16 cellular contexts compared by ENCODE assay signal in genomic region chr3:56960234-56960917, GRCh38.
DNase-seq lines count a peak whose midpoint lies in the region; ATAC-seq lines count a peak whose summit lies in the region.
"Had no signal": no experiment of that assay in that cellular context is flagged by ENCODE, and none has a peak within 500 bp of the region (broad histone marks: within the 10 kb centered on the region; RNA-seq: fewer than 3 reads in every experiment).

No MANE protein-coding gene starts in this region.

- peaks cover 2% of the 10 kb centered on the region for H3K9me3 Mint-ChIP-seq in activated naive CD8-positive, alpha-beta T cell treated with anti-CD3 and anti-CD28 coated beads, Interleukin-2, amount 50 U/mL, for 24 hours
- peaks cover 6% of the 10 kb centered on the region for H3K9me3 Mint-ChIP-seq in activated naive CD8-positive, alpha-beta T cell treated with anti-CD3 and anti-CD28 coated beads for 36 hours
- H3K9me3 Mint-ChIP-seq in stimulated activated naive CD8-positive, alpha-beta T cell treated with anti-CD3 and anti-CD28 coated beads, Interleukin-15, amount 100 ng/mL, for 72 hours: peaks cover 3 to 8% of the 10 kb centered on the region in 2 donors
- H3K9me3 Mint-ChIP-seq in activated CD4-positive, alpha-beta T cell treated with anti-CD3 and anti-CD28 coated beads, Interleukin-2, amount 10 ng/mL, durations not matched to agents 7 days and 5 days: peaks cover 1% of the 10 kb centered on the region

- CTCF ChIA-PET in activated CD4-positive, alpha-beta T cell treated with anti-CD3 and anti-CD28 coated beads, Interleukin-2, amount 10 ng/mL, durations not matched to agents 7 days and 5 days (lab: Charles Lee): interaction anchor here (0.5 to 1.1 kb wide), 3 partner anchors 13 to 119 kb away, joined by 3 read pairs; no protein-coding TSS in a partner anchor

- peak; percentile 11 for DNase-seq in activated naive CD8-positive, alpha-beta T cell treated with anti-CD3 and anti-CD28 coated beads, Interleukin-2, amount 50 U/mL, for 24 hours
- DNase-seq in activated naive CD8-positive, alpha-beta T cell treated with anti-CD3 and anti-CD28 coated beads for 36 hours: no peak
- DNase-seq in stimulated activated naive CD8-positive, alpha-beta T cell treated with anti-CD3 and anti-CD28 coated beads, Interleukin-15, amount 100 ng/mL, for 72 hours: peak in 1 of 2 donors; percentile 20
- DNase-seq in retina: no peak
- no peak for DNase-seq in stimulated activated naive CD4-positive, alpha-beta T cell treated with Interleukin-2 at 50 U/mL for 16 hours (lab: John Stamatoyannopoulos, UW)
- no peak for DNase-seq in activated CD4-positive, alpha-beta T cell treated with anti-CD3 and anti-CD28 coated beads, Interleukin-2, amount 10 ng/mL, durations not matched to agents 7 days and 5 days
- DNase-seq: activated effector memory CD4-positive, alpha-beta T cell treated with Interleukin-2 at 50 U/mL for 16 hours; colonic mucosa; foreskin melanocyte; left cardiac atrium; midbrain; NCI-H69; PC-9; T1000 had no signal

- POLR2A ChIA-PET in activated CD4-positive, alpha-beta T cell treated with anti-CD3 and anti-CD28 coated beads, Interleukin-2, amount 10 ng/mL, durations not matched to agents 7 days and 5 days (lab: Charles Lee): no interaction called here

- no peaks in the 10 kb centered on the region for H3K36me3 Mint-ChIP-seq in activated naive CD8-positive, alpha-beta T cell treated with anti-CD3 and anti-CD28 coated beads, Interleukin-2, amount 50 U/mL, for 24 hours (ENCODE audit: low read depth)
- no peaks in the 10 kb centered on the region for H3K36me3 Mint-ChIP-seq in activated naive CD8-positive, alpha-beta T cell treated with anti-CD3 and anti-CD28 coated beads for 36 hours
- H3K36me3 Mint-ChIP-seq in activated CD4-positive, alpha-beta T cell treated with anti-CD3 and anti-CD28 coated beads, Interleukin-2, amount 10 ng/mL, durations not matched to agents 7 days and 5 days (ENCODE audit: low read depth): no peaks in the 10 kb centered on the region

- peaks cover 19% of the 10 kb centered on the region for H3K4me1 Mint-ChIP-seq in activated naive CD8-positive, alpha-beta T cell treated with anti-CD3 and anti-CD28 coated beads, Interleukin-2, amount 50 U/mL, for 24 hours
- H3K4me1 Mint-ChIP-seq in activated naive CD8-positive, alpha-beta T cell treated with anti-CD3 and anti-CD28 coated beads for 36 hours: peaks cover 15% of the 10 kb centered on the region
- H3K4me1 Mint-ChIP-seq in stimulated activated naive CD8-positive, alpha-beta T cell treated with anti-CD3 and anti-CD28 coated beads, Interleukin-15, amount 100 ng/mL, for 72 hours: peaks cover 21% of the 10 kb centered on the region
- no peaks in the 10 kb centered on the region for H3K4me1 Mint-ChIP-seq in activated CD4-positive, alpha-beta T cell treated with anti-CD3 and anti-CD28 coated beads, Interleukin-2, amount 10 ng/mL, durations not matched to agents 7 days and 5 days

- H3K4me3 Mint-ChIP-seq in activated naive CD8-positive, alpha-beta T cell treated with anti-CD3 and anti-CD28 coated beads, Interleukin-2, amount 50 U/mL, for 24 hours: no peak overlapping the region
- H3K4me3 Mint-ChIP-seq in activated naive CD8-positive, alpha-beta T cell treated with anti-CD3 and anti-CD28 coated beads for 36 hours: no peak overlapping the region
- peak overlapping the region in 1 of 2 donors; percentile 53 for H3K4me3 Mint-ChIP-seq in stimulated activated naive CD8-positive, alpha-beta T cell treated with anti-CD3 and anti-CD28 coated beads, Interleukin-15, amount 100 ng/mL, for 72 hours
- no peak overlapping the region for H3K4me3 Mint-ChIP-seq in activated CD4-positive, alpha-beta T cell treated with anti-CD3 and anti-CD28 coated beads, Interleukin-2, amount 10 ng/mL, durations not matched to agents 7 days and 5 days

- no peaks in the 10 kb centered on the region for H3K27me3 Mint-ChIP-seq in activated naive CD8-positive, alpha-beta T cell treated with anti-CD3 and anti-CD28 coated beads, Interleukin-2, amount 50 U/mL, for 24 hours
- no peaks in the 10 kb centered on the region for H3K27me3 Mint-ChIP-seq in activated naive CD8-positive, alpha-beta T cell treated with anti-CD3 and anti-CD28 coated beads for 36 hours
- no peaks in the 10 kb centered on the region for H3K27me3 Mint-ChIP-seq in stimulated activated naive CD8-positive, alpha-beta T cell treated with anti-CD3 and anti-CD28 coated beads, Interleukin-15, amount 100 ng/mL, for 72 hours
- H3K27me3 Mint-ChIP-seq in activated CD4-positive, alpha-beta T cell treated with anti-CD3 and anti-CD28 coated beads, Interleukin-2, amount 10 ng/mL, durations not matched to agents 7 days and 5 days: no peaks in the 10 kb centered on the region

- peak; percentile 91 for ATAC-seq in activated naive CD8-positive, alpha-beta T cell treated with anti-CD3 and anti-CD28 coated beads, Interleukin-2, amount 50 U/mL, for 24 hours
- ATAC-seq in GM21529 (IDR thresholded peaks at IDR 0.05; ENCODE audit: unreplicated experiment) (peak; percentile 59), HG03520 (IDR thresholded peaks at IDR 0.05; ENCODE audit: unreplicated experiment) (peak; percentile 53)
- ATAC-seq in stimulated activated naive CD8-positive, alpha-beta T cell treated with anti-CD3 and anti-CD28 coated beads, Interleukin-15, amount 100 ng/mL, for 72 hours: peak; percentile 92
- ATAC-seq: left cardiac atrium had no signal

- H3K27ac Mint-ChIP-seq in activated naive CD8-positive, alpha-beta T cell treated with anti-CD3 and anti-CD28 coated beads, Interleukin-2, amount 50 U/mL, for 24 hours: no peak overlapping the region
- H3K27ac Mint-ChIP-seq in activated naive CD8-positive, alpha-beta T cell treated with anti-CD3 and anti-CD28 coated beads for 36 hours: no peak overlapping the region
- H3K27ac Mint-ChIP-seq in stimulated activated naive CD8-positive, alpha-beta T cell treated with anti-CD3 and anti-CD28 coated beads, Interleukin-15, amount 100 ng/mL, for 72 hours: peak overlapping the region in 1 of 2 donors; percentile 81
- no peak overlapping the region for H3K27ac Mint-ChIP-seq in activated CD4-positive, alpha-beta T cell treated with anti-CD3 and anti-CD28 coated beads, Interleukin-2, amount 10 ng/mL, durations not matched to agents 7 days and 5 days
